Comparison of ENCODE assay signal across 14 cellular contexts in the genomic region with DNA sequence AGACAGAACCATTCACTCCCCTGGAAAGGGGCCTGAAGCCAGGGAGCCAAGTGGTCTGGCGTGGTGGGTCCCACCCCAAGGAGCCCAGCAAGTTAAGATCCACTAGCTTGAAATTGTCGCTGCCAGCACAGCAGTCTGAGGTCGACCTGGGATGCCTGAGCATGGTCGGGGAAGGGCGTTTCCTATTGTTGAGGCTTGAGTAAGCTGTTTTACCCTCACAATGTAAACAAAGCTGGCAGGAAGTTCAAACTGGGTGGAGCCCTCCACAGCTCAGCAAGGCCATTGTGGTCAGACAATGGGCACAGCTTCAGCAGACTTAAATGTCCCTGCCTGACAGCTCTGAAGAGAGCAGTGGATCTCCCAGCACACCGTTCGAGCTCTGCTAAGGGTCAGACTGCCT.
DNase-seq lines count a peak whose midpoint lies in the region; ATAC-seq, FAIRE-seq and TF ChIP-seq lines count a peak whose summit lies in the region.
"Had no signal": no experiment of that assay in that cellular context is flagged by ENCODE, and none has a peak within 500 bp of the region (broad histone marks: within the 10 kb centered on the region; RNA-seq: fewer than 3 reads in every experiment).

No MANE protein-coding gene starts in this region.

- no peaks in the 10 kb centered on the region for H3K79me2 ChIP-seq in HepG2 (ENCODE audit: insufficient read depth, low read length)

- TF ChIP-seq POLR2A in HepG2 (IDR thresholded peaks at IDR 0.05; ENCODE audit: insufficient read depth in 1 of 2, low read depth in 2 of 2, low read length in 2 of 2) (no peak), right lobe of liver (IDR thresholded peaks at IDR 0.05) (no peak), transverse colon (IDR thresholded peaks at IDR 0.05) (no peak)

- H3K9ac ChIP-seq in HepG2 (ENCODE audit: insufficient read depth, low read depth, low read length), result no peak overlapping the region
- H3K9ac ChIP-seq in endodermal cell (ENCODE audit: extremely low read depth, low read length, poor library complexity, severe bottlenecking), result no peak overlapping the region

- TF ChIP-seq CTCF in HepG2 (CRISPR knock-in tag; IDR thresholded peaks at IDR 0.05) (no peak), right lobe of liver (IDR thresholded peaks at IDR 0.05) (no peak), endodermal cell (conservative IDR thresholded peaks at IDR 0.05) (no peak), transverse colon (IDR thresholded peaks at IDR 0.05) (no peak)

- no peak overlapping the region for H2AFZ ChIP-seq in HepG2 (ENCODE audit: low read length)

- H3K27me3 Mint-ChIP-seq in endodermal cell (ENCODE audit: insufficient read depth), result peaks cover 5% of the 10 kb centered on the region
- no peaks in the 10 kb centered on the region for H3K27me3 Mint-ChIP-seq in activated T-helper 2 cell treated with anti-CD3 and anti-CD28 coated beads, Interferon-gamma antibody, Interleukin-2, Interleukin-4, amounts not matched to agents 10 μg/mL and 5 μg/mL and 100 μg/mL, durations not matched to agents 14 hours and 24 hours and 36 hours (ENCODE audit: low read depth)
- H3K27me3 Mint-ChIP-seq: activated CD8-positive, alpha-beta memory T cell treated with anti-CD3 and anti-CD28 coated beads, Interleukin-2, amount 10 ng/mL, durations not matched to agents 7 days and 5 days; activated naive CD4-positive, alpha-beta T cell treated with anti-CD3 and anti-CD28 coated beads, Interleukin-2, amount 50 U/mL, for 24 hours; stimulated activated naive CD8-positive, alpha-beta T cell treated with anti-CD3 and anti-CD28 coated beads, Interleukin-15, Interleukin-2, amounts not matched to agents 100 ng/mL and 50 ng/mL, for 24 hours had no signal

- no peak overlapping the region for H3K4me3 ChIP-seq in HepG2 (replicated peaks in 1 of 3; ENCODE audit: insufficient read depth in 1 of 3, low read depth in 2 of 3, low read length in 3 of 3)
- H3K4me3 ChIP-seq in right lobe of liver, result no peak overlapping the region
- peak overlapping the region; percentile 47 for H3K4me3 ChIP-seq in endodermal cell (ENCODE audit: low read length)
- H3K4me3 ChIP-seq in transverse colon, result no peak overlapping the region
- H3K4me3 ChIP-seq: right atrium auricular region had no signal

- H4K20me1 ChIP-seq in HepG2 (ENCODE audit: insufficient read depth, low read length), result no peaks in the 10 kb centered on the region

- DNase-seq in HepG2 (ENCODE audit: low spot score), result no peak
- no peak for DNase-seq in right lobe of liver
- peak; percentile 85 for DNase-seq in NCI-H748 treated with DMSO at 0.1 percent for 48 hours (lab: John Stamatoyannopoulos, UW)
- peak; percentile 85 for DNase-seq in endodermal cell
- DNase-seq in transverse colon, result peak; percentile 32
- DNase-seq in stimulated activated naive CD4-positive, alpha-beta T cell (lab: John Stamatoyannopoulos, UW), result no peak
- no peak for DNase-seq in activated T-helper 2 cell treated with anti-CD3 and anti-CD28 coated beads, Interferon-gamma antibody, Interleukin-2, Interleukin-4, amounts not matched to agents 10 μg/mL and 5 μg/mL and 100 μg/mL, durations not matched to agents 14 hours and 24 hours and 36 hours (ENCODE audit: low spot score)
- DNase-seq: activated CD8-positive, alpha-beta memory T cell treated with anti-CD3 and anti-CD28 coated beads, Interleukin-2, amount 10 ng/mL, durations not matched to agents 7 days and 5 days; KG1 had no signal

- H3K27ac ChIP-seq in HepG2 (ENCODE audit: extremely low read length, insufficient read depth, low read length) (no peak overlapping the region), right lobe of liver (no peak overlapping the region), endodermal cell (ENCODE audit: low read depth, low read length) (no peak overlapping the region), transverse colon (no peak overlapping the region)
- H3K27ac ChIP-seq: right atrium auricular region had no signal

- in situ Hi-C loops in HepG2 (cut with HindIII; ENCODE audit: extremely low pct_ligation_motif_present, low pct_unique_long_range_greater_than_20kb) (no loop called here), transverse colon (cut with MboI; ENCODE audit: low pct_ligation_motif_present in 1 of 4, low pct_unique_long_range_greater_than_20kb in 1 of 4, low sequenced_read_pairs in 3 of 4) (no loop called here)

- H3K27ac Mint-ChIP-seq in endodermal cell, result no peak overlapping the region
- H3K27ac Mint-ChIP-seq in activated T-helper 2 cell treated with anti-CD3 and anti-CD28 coated beads, Interferon-gamma antibody, Interleukin-2, Interleukin-4, amounts not matched to agents 10 μg/mL and 5 μg/mL and 100 μg/mL, durations not matched to agents 14 hours and 24 hours and 36 hours, result no peak overlapping the region
- H3K27ac Mint-ChIP-seq: activated CD8-positive, alpha-beta memory T cell treated with anti-CD3 and anti-CD28 coated beads, Interleukin-2, amount 10 ng/mL, durations not matched to agents 7 days and 5 days; activated naive CD4-positive, alpha-beta T cell treated with anti-CD3 and anti-CD28 coated beads, Interleukin-2, amount 50 U/mL, for 24 hours; stimulated activated naive CD8-positive, alpha-beta T cell treated with anti-CD3 and anti-CD28 coated beads, Interleukin-15, Interleukin-2, amounts not matched to agents 100 ng/mL and 50 ng/mL, for 24 hours had no signal

- H3K4me3 Mint-ChIP-seq in endodermal cell, result peak overlapping the region; percentile 16
- no peak overlapping the region for H3K4me3 Mint-ChIP-seq in activated T-helper 2 cell treated with anti-CD3 and anti-CD28 coated beads, Interferon-gamma antibody, Interleukin-2, Interleukin-4, amounts not matched to agents 10 μg/mL and 5 μg/mL and 100 μg/mL, durations not matched to agents 14 hours and 24 hours and 36 hours (ENCODE audit: low read depth)
- H3K4me3 Mint-ChIP-seq: activated CD8-positive, alpha-beta memory T cell treated with anti-CD3 and anti-CD28 coated beads, Interleukin-2, amount 10 ng/mL, durations not matched to agents 7 days and 5 days; activated naive CD4-positive, alpha-beta T cell treated with anti-CD3 and anti-CD28 coated beads, Interleukin-2, amount 50 U/mL, for 24 hours; stimulated activated naive CD8-positive, alpha-beta T cell treated with anti-CD3 and anti-CD28 coated beads, Interleukin-15, Interleukin-2, amounts not matched to agents 100 ng/mL and 50 ng/mL, for 24 hours had no signal

- 20% methylated on average over 3 of the region's 7 CpGs for WGBS in HepG2 (ENCODE audit: low lambda C conversion rate)
- 60% methylated on average over 2 of the region's 7 CpGs for WGBS in right lobe of liver (ENCODE audit: insufficient coverage, low coverage, low lambda C conversion rate, missing lambda C conversion rate)
- WGBS in endodermal cell (ENCODE audit: insufficient coverage in 1 of 2, insufficient read length in 1 of 2), 2 experiments, result 48 to 58% methylated on average over 6 to 7 of the region's 7 CpGs
- 54% methylated on average over 7 of the region's 7 CpGs; no CpG with 5 or more reads in 1 of the 2 donors for WGBS in transverse colon (ENCODE audit: low coverage in 1 of 2), 2 donors

- POLR2A ChIA-PET in HepG2 (lab: Yijun Ruan, JAX), result no interaction called here

- H3K4me1 ChIP-seq in HepG2 (ENCODE audit: insufficient read depth, low read length) (no peaks in the 10 kb centered on the region), right lobe of liver (no peaks in the 10 kb centered on the region), endodermal cell (ENCODE audit: control insufficient read depth, insufficient read depth, low read length) (no peaks in the 10 kb centered on the region), transverse colon (peaks cover 0 to 5% (median 0%) of the 10 kb centered on the region in 4 donors)
- H3K4me1 ChIP-seq: right atrium auricular region had no signal

- no peak for TF ChIP-seq RAD21 in HepG2 (CRISPR knock-in tag; IDR thresholded peaks at IDR 0.05)

- ATAC-seq in HepG2, result no peak
- no peak for ATAC-seq in right lobe of liver
- no peak for ATAC-seq in HG03460 (IDR thresholded peaks at IDR 0.05; ENCODE audit: unreplicated experiment)
- ATAC-seq: activated CD8-positive, alpha-beta memory T cell treated with anti-CD3 and anti-CD28 coated beads, Interleukin-2, amount 10 ng/mL, durations not matched to agents 7 days and 5 days had no signal

- TF ChIP-seq EP300 in HepG2 (IDR thresholded peaks at IDR 0.05; ENCODE audit: low read depth in 2 of 2, low read length in 2 of 2) (no peak), HepG2 (CRISPR knock-in tag; IDR thresholded peaks at IDR 0.05; ENCODE audit: borderline replicate concordance) (no peak), transverse colon (IDR thresholded peaks at IDR 0.05; ENCODE audit: low read depth) (no peak)

- peaks cover 8% of the 10 kb centered on the region for H3K4me1 Mint-ChIP-seq in endodermal cell
- no peaks in the 10 kb centered on the region for H3K4me1 Mint-ChIP-seq in activated T-helper 2 cell treated with anti-CD3 and anti-CD28 coated beads, Interferon-gamma antibody, Interleukin-2, Interleukin-4, amounts not matched to agents 10 μg/mL and 5 μg/mL and 100 μg/mL, durations not matched to agents 14 hours and 24 hours and 36 hours (ENCODE audit: low read depth)
- H3K4me1 Mint-ChIP-seq: activated CD8-positive, alpha-beta memory T cell treated with anti-CD3 and anti-CD28 coated beads, Interleukin-2, amount 10 ng/mL, durations not matched to agents 7 days and 5 days; activated naive CD4-positive, alpha-beta T cell treated with anti-CD3 and anti-CD28 coated beads, Interleukin-2, amount 50 U/mL, for 24 hours had no signal

- H3K9me3 ChIP-seq in HepG2 (ENCODE audit: low read length) (peaks cover 30% of the 10 kb centered on the region), right lobe of liver (no peaks in the 10 kb centered on the region), endodermal cell (ENCODE audit: control insufficient read depth, low read length) (peaks cover 47% of the 10 kb centered on the region), transverse colon (no peaks in the 10 kb centered on the region)

- CTCF ChIA-PET in HepG2 (lab: Yijun Ruan, JAX; ENCODE audit: low intra/inter-chr PET ratio, low total read pairs), result no interaction called here

- H3K36me3 Mint-ChIP-seq in endodermal cell (ENCODE audit: low read depth), result peaks cover 9% of the 10 kb centered on the region
- H3K36me3 Mint-ChIP-seq in activated T-helper 2 cell treated with anti-CD3 and anti-CD28 coated beads, Interferon-gamma antibody, Interleukin-2, Interleukin-4, amounts not matched to agents 10 μg/mL and 5 μg/mL and 100 μg/mL, durations not matched to agents 14 hours and 24 hours and 36 hours (ENCODE audit: low read depth), result no peaks in the 10 kb centered on the region
- H3K36me3 Mint-ChIP-seq: activated CD8-positive, alpha-beta memory T cell treated with anti-CD3 and anti-CD28 coated beads, Interleukin-2, amount 10 ng/mL, durations not matched to agents 7 days and 5 days; activated naive CD4-positive, alpha-beta T cell treated with anti-CD3 and anti-CD28 coated beads, Interleukin-2, amount 50 U/mL, for 24 hours had no signal

- H3K27me3 ChIP-seq in HepG2 (ENCODE audit: control insufficient read depth in 1 of 2, insufficient read depth in 2 of 2, low read length in 2 of 2) (no peaks in the 10 kb centered on the region), right lobe of liver (no peaks in the 10 kb centered on the region), endodermal cell (ENCODE audit: control insufficient read depth, insufficient read depth, low read length, poor library complexity, severe bottlenecking) (no peaks in the 10 kb centered on the region), transverse colon (no peaks in the 10 kb centered on the region)
- H3K27me3 ChIP-seq: right atrium auricular region had no signal

- H3K9me3 Mint-ChIP-seq in endodermal cell, result peaks cover 58% of the 10 kb centered on the region
- peaks cover 41% of the 10 kb centered on the region for H3K9me3 Mint-ChIP-seq in activated T-helper 2 cell treated with anti-CD3 and anti-CD28 coated beads, Interferon-gamma antibody, Interleukin-2, Interleukin-4, amounts not matched to agents 10 μg/mL and 5 μg/mL and 100 μg/mL, durations not matched to agents 14 hours and 24 hours and 36 hours

- no peak overlapping the region for H3K4me2 ChIP-seq in HepG2 (ENCODE audit: low read depth, low read length)

- intact Hi-C loops in HepG2 (cut with micrococcal nuclease; ENCODE audit: unreplicated experiment), result no loop called here
- intact Hi-C loops in right lobe of liver (cut with DNase I), result no loop called here
- intact Hi-C loops in transverse colon (cut with DNase I; ENCODE audit: low total_unique reads), result no loop called here
- intact Hi-C loops in activated T-helper 2 cell treated with anti-CD3 and anti-CD28 coated beads, Interferon-gamma antibody, Interleukin-2, Interleukin-4, amounts not matched to agents 10 μg/mL and 5 μg/mL and 100 μg/mL, durations not matched to agents 14 hours and 24 hours and 36 hours (cut with micrococcal nuclease), result no loop called here

- FAIRE-seq in HepG2 (lab: Jason Lieb, UNC), result no peak
- FAIRE-seq: islet of Langerhans had no signal

- H3K36me3 ChIP-seq in HepG2 (replicated peaks in 1 of 2; ENCODE audit: control insufficient read depth in 1 of 2, insufficient read depth in 2 of 2, low read length in 2 of 2) (no peaks in the 10 kb centered on the region), right lobe of liver (no peaks in the 10 kb centered on the region), endodermal cell (ENCODE audit: control insufficient read depth, insufficient read depth, low read length) (no peaks in the 10 kb centered on the region), transverse colon (no peaks in the 10 kb centered on the region)
- H3K36me3 ChIP-seq: right atrium auricular region had no signal

- BruUV-seq in HepG2 (replicated peaks; lab: Mats Ljungman, UMichigan), result no TSS peak

Comparison
In these comparisons a context has a peak if more than half of its experiments do, and no peak if none do; other contexts are left out.
1. DNase-seq: peak in NCI-H748 treated with DMSO at 0.1 percent for 48 hours (single experiment), endodermal cell (single experiment) and transverse colon (single experiment); none in HepG2 (single experiment), right lobe of liver (0 of 3), stimulated activated naive CD4-positive, alpha-beta T cell (0 of 6) and activated T-helper 2 cell treated with anti-CD3 and anti-CD28 coated beads, Interferon-gamma antibody, Interleukin-2, Interleukin-4, amounts not matched to agents 10 μg/mL and 5 μg/mL and 100 μg/mL, durations not matched to agents 14 hours and 24 hours and 36 hours (single experiment).